Comparison of ENCODE assay signal across 8 cellular contexts in the genomic region with DNA sequence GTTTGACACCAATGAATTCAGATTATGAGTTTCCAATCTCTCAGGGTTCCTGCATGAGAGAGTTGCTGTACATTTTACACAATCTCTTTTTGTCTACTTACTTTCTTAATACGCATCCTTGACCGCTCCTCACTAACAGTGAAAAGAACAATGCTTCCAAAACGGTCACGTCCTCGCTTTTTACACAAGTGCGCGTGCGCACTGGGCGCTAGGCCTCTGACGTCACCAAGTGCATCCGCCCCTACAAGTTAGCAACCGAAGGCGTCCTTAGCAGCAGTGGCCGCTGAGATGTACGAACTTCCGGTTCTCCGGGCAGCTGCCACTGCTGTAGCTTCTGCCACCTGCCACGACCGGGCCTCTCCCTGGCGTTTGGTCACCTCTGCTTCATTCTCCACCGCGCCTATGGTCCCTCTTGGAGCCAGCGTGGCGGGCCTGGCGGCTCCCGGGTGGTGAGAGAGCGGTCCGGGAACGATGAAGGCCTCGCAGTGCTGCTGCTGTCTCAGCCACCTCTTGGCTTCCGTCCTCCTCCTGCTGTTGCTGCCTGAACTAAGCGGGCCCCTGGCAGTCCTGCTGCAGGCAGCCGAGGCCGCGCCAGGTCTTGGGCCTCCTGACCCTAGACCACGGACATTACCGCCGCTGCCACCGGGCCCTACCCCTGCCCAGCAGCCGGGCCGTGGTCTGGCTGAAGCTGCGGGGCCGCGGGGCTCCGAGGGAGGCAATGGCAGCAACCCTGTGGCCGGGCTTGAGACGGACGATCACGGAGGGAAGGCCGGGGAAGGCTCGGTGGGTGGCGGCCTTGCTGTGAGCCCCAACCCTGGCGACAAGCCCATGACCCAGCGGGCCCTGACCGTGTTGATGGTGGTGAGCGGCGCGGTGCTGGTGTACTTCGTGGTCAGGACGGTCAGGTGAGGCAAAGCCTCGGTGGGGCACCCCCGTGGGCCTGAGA. TPM values are rescaled to one million over a fixed set of nuclear protein-coding genes. Genes with fewer than 3 reads are reported as not detected.
DNase-seq lines count a peak whose midpoint lies in the region; ATAC-seq and TF ChIP-seq lines count a peak whose summit lies in the region.

A gene (plus strand): TSS at position 315 of the 946 bp plus-strand sequence. CDS start 157 bp downstream, at position 472.

- ATAC-seq in GM19035 (IDR thresholded peaks at IDR 0.05; ENCODE audit: unreplicated experiment) (peak; percentile 98), HG03354 (IDR thresholded peaks at IDR 0.05; ENCODE audit: poor library complexity, severe bottlenecking, unreplicated experiment) (peak; percentile 98)

- peaks cover 13% of the 10 kb centered on the region for H3K36me3 Mint-ChIP-seq in chondrocyte (ENCODE audit: low read depth)

- H3K4me1 Mint-ChIP-seq in chondrocyte (ENCODE audit: low read depth) = peaks cover 35% of the 10 kb centered on the region

- H3K9me3 Mint-ChIP-seq in chondrocyte (ENCODE audit: low read depth) = peaks cover 26% of the 10 kb centered on the region

- H3K4me3 ChIP-seq in AG09309 (ENCODE audit: control insufficient read depth, low read depth, low read length) = peak within 1 kb of the TSS; percentile 95
- peak within 1 kb of the TSS; percentile 87 for H3K4me3 ChIP-seq in kidney epithelial cell (ENCODE audit: low read depth, low read length)

- no peaks in the 10 kb centered on the region for H3K27me3 Mint-ChIP-seq in chondrocyte (ENCODE audit: low read depth)

- no peaks in the 10 kb centered on the region for H3K27me3 ChIP-seq in kidney epithelial cell (ENCODE audit: control insufficient read depth, insufficient read depth, low read length)

- no peaks in the 10 kb centered on the region for H3K36me3 ChIP-seq in kidney epithelial cell (ENCODE audit: control insufficient read depth, insufficient read depth, low read length)

- H3K4me3 Mint-ChIP-seq in chondrocyte (ENCODE audit: unreplicated experiment) = peak within 1 kb of the TSS; percentile 94

- peak within 1 kb of the TSS; percentile 97 for H3K27ac Mint-ChIP-seq in chondrocyte (ENCODE audit: unreplicated experiment)

- TF ChIP-seq CTCF in AG09309 (IDR thresholded peaks at IDR 0.05; ENCODE audit: control insufficient read depth, insufficient read depth, low read depth, low read length, missing control alignments) = no peak
- TF ChIP-seq CTCF in chondrocyte (IDR thresholded peaks at IDR 0.05) = no peak
- no peak for TF ChIP-seq CTCF in kidney epithelial cell (IDR thresholded peaks at IDR 0.05; ENCODE audit: insufficient read depth, low read length, poor library complexity, severe bottlenecking)

- DNase-seq in AG09309 (ENCODE audit: low read depth) (peak; percentile 85), NCI-H446 treated with DMSO at 0.1 percent for 48 hours (lab: John Stamatoyannopoulos, UW) (peak; percentile 87), chondrocyte (ENCODE audit: low spot score) (peak; percentile 96), kidney epithelial cell (ENCODE audit: low read depth) (peak; percentile 84)
- peak; percentile 91 for DNase-seq in activated CD4-positive, alpha-beta T cell treated with anti-CD3 and anti-CD28 coated beads for 1 hour
- DNase-seq in stimulated activated CD4-positive, alpha-beta T cell treated with anti-CD3 and anti-CD28 coated beads, Interleukin-15, amount 100 ng/mL, for 48 hours (ENCODE audit: low read depth in 2 of 2) = peak; percentile 89

RNA-seq across cellular contexts. Expression of the gene that starts here (rescaled TPM):
- total RNA-seq in chondrocyte = 20.2 to 22.0 TPM (median 20.2 TPM) in 3 replicates
- 20.3 and 22.2 TPM in 2 replicates for total RNA-seq in kidney epithelial cell

Comparison
In these comparisons a context has a peak if more than half of its experiments do, and no peak if none do; other contexts are left out.
1. Peak in every context shown above with its lines: DNase-seq, ATAC-seq and H3K4me3 ChIP-seq.